In genomic region chr6:30556006-30556713, GRCh38 we compare ENCODE assay signal across 8 cellular contexts. TPM values are rescaled to one million over a fixed set of nuclear protein-coding genes. Genes with fewer than 3 reads are reported as not detected.
DNase-seq lines count a peak whose midpoint lies in the region; TF ChIP-seq lines count a peak whose summit lies in the region.

A gene with protein sequence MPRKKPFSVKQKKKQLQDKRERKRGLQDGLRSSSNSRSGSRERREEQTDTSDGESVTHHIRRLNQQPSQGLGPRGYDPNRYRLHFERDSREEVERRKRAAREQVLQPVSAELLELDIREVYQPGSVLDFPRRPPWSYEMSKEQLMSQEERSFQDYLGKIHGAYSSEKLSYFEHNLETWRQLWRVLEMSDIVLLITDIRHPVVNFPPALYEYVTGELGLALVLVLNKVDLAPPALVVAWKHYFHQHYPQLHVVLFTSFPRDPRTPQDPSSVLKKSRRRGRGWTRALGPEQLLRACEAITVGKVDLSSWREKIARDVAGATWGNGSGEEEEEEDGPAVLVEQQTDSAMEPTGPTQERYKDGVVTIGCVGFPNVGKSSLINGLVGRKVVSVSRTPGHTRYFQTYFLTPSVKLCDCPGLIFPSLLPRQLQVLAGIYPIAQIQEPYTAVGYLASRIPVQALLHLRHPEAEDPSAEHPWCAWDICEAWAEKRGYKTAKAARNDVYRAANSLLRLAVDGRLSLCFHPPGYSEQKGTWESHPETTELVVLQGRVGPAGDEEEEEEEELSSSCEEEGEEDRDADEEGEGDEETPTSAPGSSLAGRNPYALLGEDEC (minus strand): TSS chr6:30556489. CDS start chr6:30556203, 286 bp downstream.

- H4K20me1 ChIP-seq in H9 (ENCODE audit: control insufficient read depth, insufficient read depth, insufficient read length) (no peaks in the 10 kb centered on the region), MM.1S (ENCODE audit: insufficient read depth, low read length) (no peaks in the 10 kb centered on the region), neural progenitor cell (ENCODE audit: low read depth) (peaks cover 16% of the 10 kb centered on the region)

- peak within 1 kb of the TSS; percentile 96 for H3K4me3 ChIP-seq in MM.1S (ENCODE audit: low read length)
- H3K4me3 ChIP-seq in fibroblast of villous mesenchyme (ENCODE audit: low read depth, low read length) = peak within 1 kb of the TSS; percentile 100
- H3K4me3 ChIP-seq in neural progenitor cell = peak within 1 kb of the TSS; percentile 87
- H3K4me3 ChIP-seq in subcutaneous abdominal adipose tissue (ENCODE audit: low read depth in 1 of 5, low read length in 5 of 5) = peak within 1 kb of the TSS; percentile 94 to 97 (median 97)

- no peak within 1 kb of the TSS for H4K91ac ChIP-seq in H9 (ENCODE audit: insufficient read length, low read depth, low read length)

- H3K27ac Mint-ChIP-seq in H9 (peak within 1 kb of the TSS; percentile 100), neural progenitor cell (peak within 1 kb of the TSS; percentile 100)

- H3K79me1 ChIP-seq in H9 (ENCODE audit: insufficient read depth, low read depth, low read length, poor library complexity, severe bottlenecking) = peaks cover 2% of the 10 kb centered on the region

- TF ChIP-seq CTCF in H9 (conservative IDR thresholded peaks at IDR 0.05) (no peak), MM.1S (IDR thresholded peaks at IDR 0.05; ENCODE audit: low read length) (no peak), fibroblast of villous mesenchyme (IDR thresholded peaks at IDR 0.05; ENCODE audit: insufficient read depth, low read depth, low read length) (peak; percentile 9), neural progenitor cell (IDR thresholded peaks at IDR 0.05) (peak; percentile 13)

- H3K4ac ChIP-seq in H9 (ENCODE audit: low read depth, low read length) = no peak within 1 kb of the TSS; the same call in 1 of the 2 replicates

- peak within 1 kb of the TSS; percentile 56 for H3K27ac ChIP-seq in H9 (ENCODE audit: insufficient read length, low read depth, low read length)
- peak within 1 kb of the TSS; percentile 93 for H3K27ac ChIP-seq in MM.1S (ENCODE audit: low read length)
- peak within 1 kb of the TSS; percentile 85 for H3K27ac ChIP-seq in neural progenitor cell
- peak within 1 kb of the TSS; percentile 87 for H3K27ac ChIP-seq in subcutaneous abdominal adipose tissue (ENCODE audit: low read depth, low read length)

- H3K36me3 ChIP-seq in MM.1S (replicated peaks; ENCODE audit: insufficient read depth, low read length) (no peaks in the 10 kb centered on the region; the same call in 1 of the 2 replicates), neural progenitor cell (peaks cover 6% of the 10 kb centered on the region), subcutaneous abdominal adipose tissue (ENCODE audit: control insufficient read depth in 5 of 5, insufficient read depth in 5 of 5, low read length in 5 of 5) (peaks cover 5 to 41% (median 31%) of the 10 kb centered on the region in 5 donors)

- H3K9me3 Mint-ChIP-seq in H9 (no peaks in the 10 kb centered on the region; a peak in 1 of 5 replicates), neural progenitor cell (no peaks in the 10 kb centered on the region)

- H2AK5ac ChIP-seq in H9 (ENCODE audit: insufficient read length, low read length) = no peak within 1 kb of the TSS

- WGBS in H9 (ENCODE audit: extremely low coverage, insufficient read length, low lambda C conversion rate) = no CpG with 5 or more reads among the region's 67 CpGs

- peak within 1 kb of the TSS; percentile 15 for H2BK5ac ChIP-seq in H9 (ENCODE audit: insufficient read length, low read length)

- H3T11ph ChIP-seq in H9 (ENCODE audit: low read length) = peak within 1 kb of the TSS; percentile 22

- peak within 1 kb of the TSS; percentile 32 for H4K8ac ChIP-seq in H9 (replicated peaks; ENCODE audit: insufficient read length, low read depth, low read length)

- H3K4me1 ChIP-seq in H9 (ENCODE audit: insufficient read depth, low read length) (no peaks in the 10 kb centered on the region), MM.1S (ENCODE audit: low read length) (peaks cover 13% of the 10 kb centered on the region), neural progenitor cell (peaks cover 6% of the 10 kb centered on the region), subcutaneous abdominal adipose tissue (ENCODE audit: control insufficient read depth in 5 of 5, insufficient read depth in 5 of 5, low read length in 5 of 5) (peaks cover 6 to 35% (median 28%) of the 10 kb centered on the region in 5 donors)

- DNase-seq in ELR (ENCODE audit: low read depth) (peak; percentile 94), H9 (peak; percentile 97), MM.1S (peak; percentile 96), SIG-M5 treated with dmso at 0.1 percent for 504 hours (lab: John Stamatoyannopoulos, UW; ENCODE audit: unreplicated experiment) (peak; percentile 86), activated gamma-delta T cell treated with Interleukin-2 at 50 U/mL for 16 hours (peak; percentile 100), fibroblast of villous mesenchyme (ENCODE audit: low read depth) (peak; percentile 92), neural progenitor cell (ENCODE audit: low spot score) (peak; percentile 93)

- peaks cover 12 to 17% of the 10 kb centered on the region in 2 experiments for H3K4me1 Mint-ChIP-seq in H9
- peaks cover 23% of the 10 kb centered on the region for H3K4me1 Mint-ChIP-seq in neural progenitor cell

- H3K23me2 ChIP-seq in H9 (ENCODE audit: insufficient read length, low read depth, low read length, poor library complexity, severe bottlenecking) = peaks cover 14% of the 10 kb centered on the region

- H3F3A ChIP-seq in MM.1S (ENCODE audit: insufficient read depth, low read length) = peaks cover 15% of the 10 kb centered on the region
- peaks cover 26% of the 10 kb centered on the region for H3F3A ChIP-seq in neural progenitor cell (ENCODE audit: low read depth)

- H3K9ac ChIP-seq in H9 (ENCODE audit: extremely low read depth, insufficient read length, low read length) = peak within 1 kb of the TSS; percentile 81
- peak within 1 kb of the TSS; percentile 97 for H3K9ac ChIP-seq in MM.1S (ENCODE audit: low read length)
- H3K9ac ChIP-seq in neural progenitor cell = peak within 1 kb of the TSS; percentile 58
- peak within 1 kb of the TSS; percentile 73 to 90 (median 77) for H3K9ac ChIP-seq in subcutaneous abdominal adipose tissue (ENCODE audit: low read length in 5 of 5)

- H3K56ac ChIP-seq in H9 (ENCODE audit: insufficient read length, low read depth, low read length) = no peak within 1 kb of the TSS

- peak within 1 kb of the TSS; percentile 92 for H3K14ac ChIP-seq in H9 (ENCODE audit: insufficient read depth, low read length)

- no peak within 1 kb of the TSS for H2BK20ac ChIP-seq in H9 (ENCODE audit: low read depth, low read length, poor library complexity, severe bottlenecking)

- H3K4me2 ChIP-seq in H9 (ENCODE audit: insufficient read depth, insufficient read length, low read length) (peak within 1 kb of the TSS; percentile 82), MM.1S (ENCODE audit: low read depth, low read length) (peak within 1 kb of the TSS; percentile 93), neural progenitor cell (peak within 1 kb of the TSS; percentile 84)

- H3K36me3 Mint-ChIP-seq in H9 (ENCODE audit: insufficient read depth in 1 of 3, low read depth in 3 of 3) = peaks cover 26 to 68% (median 57%) of the 10 kb centered on the region in 3 experiments
- H3K36me3 Mint-ChIP-seq in neural progenitor cell = peaks cover 22% of the 10 kb centered on the region

- H4K5ac ChIP-seq in H9 (ENCODE audit: insufficient read length, low read depth, low read length) = peak within 1 kb of the TSS; percentile 50

- H2AFZ ChIP-seq in H9 (ENCODE audit: low read length) (no peak within 1 kb of the TSS), MM.1S (ENCODE audit: low read length) (peak within 1 kb of the TSS; percentile 92), neural progenitor cell (replicated peaks) (peak within 1 kb of the TSS; percentile 98)

- H2BK12ac ChIP-seq in H9 (ENCODE audit: insufficient read length, low read depth, low read length) = no peak within 1 kb of the TSS

- H3K27me3 ChIP-seq in H9 (ENCODE audit: insufficient read depth, low read length) (no peaks in the 10 kb centered on the region), MM.1S (replicated peaks; ENCODE audit: insufficient read depth, low read length) (no peaks in the 10 kb centered on the region), neural progenitor cell (no peaks in the 10 kb centered on the region), subcutaneous abdominal adipose tissue (ENCODE audit: control insufficient read depth in 5 of 5, insufficient read depth in 4 of 5, low read length in 5 of 5) (no peaks in the 10 kb centered on the region)

- H3K9me2 ChIP-seq in MM.1S (replicated peaks; ENCODE audit: insufficient read depth, low read length) = no peaks in the 10 kb centered on the region

- no peak within 1 kb of the TSS for H2BK15ac ChIP-seq in H9 (ENCODE audit: low read depth, low read length)

- H3K18ac ChIP-seq in H9 (ENCODE audit: insufficient read length, low read depth, low read length) = peak within 1 kb of the TSS; percentile 98

- H3K27me3 Mint-ChIP-seq in H9 (ENCODE audit: low read depth) (no peaks in the 10 kb centered on the region), neural progenitor cell (ENCODE audit: insufficient read depth, low read depth) (peaks cover 3% of the 10 kb centered on the region)

- H2BK120ac ChIP-seq in H9 (ENCODE audit: low read depth, low read length, poor library complexity, severe bottlenecking) = no peak within 1 kb of the TSS

- peak within 1 kb of the TSS; percentile 94 to 95 for H3K4me3 Mint-ChIP-seq in H9
- H3K4me3 Mint-ChIP-seq in neural progenitor cell = peak within 1 kb of the TSS; percentile 99

- no peak within 1 kb of the TSS for H3K23ac ChIP-seq in H9 (ENCODE audit: insufficient read length, low read depth, low read length)

- H3K79me2 ChIP-seq in H9 (ENCODE audit: insufficient read depth, low read length) (peaks cover 5% of the 10 kb centered on the region; the same call in 1 of the 2 replicates), MM.1S (ENCODE audit: low read length) (peaks cover 36% of the 10 kb centered on the region), neural progenitor cell (ENCODE audit: low read depth) (peaks cover 46% of the 10 kb centered on the region)

- H3K9me3 ChIP-seq in H9 (ENCODE audit: control insufficient read depth, low read depth, low read length) (no peaks in the 10 kb centered on the region), MM.1S (replicated peaks; ENCODE audit: insufficient read depth, low read length) (no peaks in the 10 kb centered on the region), neural progenitor cell (ENCODE audit: low read depth) (no peaks in the 10 kb centered on the region), subcutaneous abdominal adipose tissue (ENCODE audit: control insufficient read depth in 5 of 5, low read length in 5 of 5) (no peaks in the 10 kb centered on the region)

RNA-seq across cellular contexts. Expression of the gene that starts here (rescaled TPM):
- total RNA-seq in H9 (2021) (79.7 and 83.5 TPM in 2 replicates), fibroblast of villous mesenchyme (50.3 and 52.7 TPM in 2 replicates), neural progenitor cell (ENCODE audit: low replicate concordance) (23.7 and 34.7 TPM in 2 replicates)

Comparison
In these comparisons a context has a peak if more than half of its experiments do, and no peak if none do; other contexts are left out.
1. Peak in every context shown above with its lines: DNase-seq, H3K4me3 ChIP-seq and H3K27ac ChIP-seq.
2. CTCF ChIP-seq: peak in fibroblast of villous mesenchyme (single experiment) and neural progenitor cell (single experiment); none in H9 (single experiment) and MM.1S (single experiment).